Comparison of ENCODE assay signal across 22 cellular contexts in genomic region chr10:72639441-72639873, GRCh38. TPM values are rescaled to one million over a fixed set of nuclear protein-coding genes. Genes with fewer than 3 reads are reported as not detected.
A peak's percentile ranks its signal among the peaks of the same experiment; 100 is the strongest.
DNase-seq lines count a peak whose midpoint lies in the region; ATAC-seq and TF ChIP-seq lines count a peak whose summit lies in the region.
"Had no signal": no experiment of that assay in that cellular context is flagged by ENCODE, and none has a peak within 500 bp of the region (broad histone marks: within the 10 kb centered on the region; RNA-seq: fewer than 3 reads in every experiment).

No MANE protein-coding gene starts in this region.

- H3K4me1 Mint-ChIP-seq in dendritic cell treated with granulocyte-macrophage colony-stimulating factor and Interleukin-4, amounts not matched to agents 40 ng/mL and 50 ng/mL, for 4 days (ENCODE audit: low read depth), result peaks cover 22% of the 10 kb centered on the region
- H3K4me1 Mint-ChIP-seq in type B pancreatic cell (ENCODE audit: unreplicated experiment), result peaks cover 15% of the 10 kb centered on the region
- H3K4me1 Mint-ChIP-seq: naive B cell had no signal

- intact Hi-C loops in dendritic cell treated with granulocyte-macrophage colony-stimulating factor and Interleukin-4, amounts not matched to agents 40 ng/mL and 50 ng/mL, for 4 days (cut with micrococcal nuclease), result no loop called here

- CTCF ChIA-PET in GM10248 (lab: Yijun Ruan, JAX), result interaction anchor here (1.0 kb wide), 1 partner anchor 9 kb away, joined by 3 read pairs; no protein-coding TSS in a partner anchor

- TF ChIP-seq CTCF in GM10248 (IDR thresholded peaks at IDR 0.05; ENCODE audit: control extremely low read depth, extremely low read depth, low read depth, missing control alignments) (no peak), type B pancreatic cell (conservative IDR thresholded peaks at IDR 0.05) (no peak)

- H3K27ac Mint-ChIP-seq in dendritic cell treated with granulocyte-macrophage colony-stimulating factor and Interleukin-4, amounts not matched to agents 40 ng/mL and 50 ng/mL, for 4 days, result peak overlapping the region; percentile 47
- peak overlapping the region; percentile 23 for H3K27ac Mint-ChIP-seq in type B pancreatic cell
- H3K27ac Mint-ChIP-seq: activated CD4-positive, alpha-beta T cell treated with anti-CD3 and anti-CD28 coated beads for 36 hours; activated naive CD4-positive, alpha-beta T cell treated with anti-CD3 and anti-CD28 coated beads for 36 hours; activated T-cell treated with anti-CD3 and anti-CD28 coated beads, Interleukin-2, amount 50 U/mL, for 72 hours; CD8-positive, alpha-beta T cell; endodermal cell had no signal

- no peaks in the 10 kb centered on the region for H3K27me3 Mint-ChIP-seq in dendritic cell treated with granulocyte-macrophage colony-stimulating factor and Interleukin-4, amounts not matched to agents 40 ng/mL and 50 ng/mL, for 4 days
- H3K27me3 Mint-ChIP-seq in type B pancreatic cell, result no peaks in the 10 kb centered on the region
- H3K27me3 Mint-ChIP-seq: activated CD4-positive, alpha-beta T cell treated with anti-CD3 and anti-CD28 coated beads for 36 hours had no signal

- no peaks in the 10 kb centered on the region for H3K36me3 Mint-ChIP-seq in dendritic cell treated with granulocyte-macrophage colony-stimulating factor and Interleukin-4, amounts not matched to agents 40 ng/mL and 50 ng/mL, for 4 days (ENCODE audit: low read depth)
- H3K36me3 Mint-ChIP-seq in type B pancreatic cell, result no peaks in the 10 kb centered on the region
- H3K36me3 Mint-ChIP-seq: CD8-positive, alpha-beta T cell; naive B cell had no signal

- DNase-seq in GM10248 (ENCODE audit: extremely low spot score) (peak; percentile 18), NOMO-1 treated with DMSO at 0.1 percent for 48 hours (lab: John Stamatoyannopoulos, UW; ENCODE audit: unreplicated experiment) (peak; percentile 65), type B pancreatic cell (ENCODE audit: extremely low spot score, unreplicated experiment) (no peak), glomerular visceral epithelial cell (ENCODE audit: extremely low spot score) (no peak)
- DNase-seq in stimulated activated naive CD4-positive, alpha-beta T cell treated with Interleukin-2 at 50 U/mL for 16 hours (lab: John Stamatoyannopoulos, UW), result no peak
- DNase-seq: activated CD4-positive, alpha-beta T cell treated with anti-CD3 and anti-CD28 coated beads for 36 hours; activated naive CD4-positive, alpha-beta T cell treated with anti-CD3 and anti-CD28 coated beads for 36 hours; activated T-cell treated with anti-CD3 and anti-CD28 coated beads, Interleukin-2, amount 50 U/mL, for 72 hours; CD8-positive, alpha-beta T cell; cortex of kidney; endodermal cell; hypothalamus; left lung; naive B cell; nucleus accumbens; PC-9; SHP77; stimulated activated CD4-positive, alpha-beta T cell treated with anti-CD3 and anti-CD28 coated beads, Interleukin-2, amount 100 ng/mL, for 24 hours; uterus had no signal

- POLR2A ChIA-PET in GM10248 (lab: Yijun Ruan, JAX), result no interaction called here

- H3K4me3 Mint-ChIP-seq in dendritic cell treated with granulocyte-macrophage colony-stimulating factor and Interleukin-4, amounts not matched to agents 40 ng/mL and 50 ng/mL, for 4 days, result no peak overlapping the region
- no peak overlapping the region for H3K4me3 Mint-ChIP-seq in type B pancreatic cell
- H3K4me3 Mint-ChIP-seq: activated CD4-positive, alpha-beta T cell treated with anti-CD3 and anti-CD28 coated beads for 36 hours; activated naive CD4-positive, alpha-beta T cell treated with anti-CD3 and anti-CD28 coated beads for 36 hours; activated T-cell treated with anti-CD3 and anti-CD28 coated beads, Interleukin-2, amount 50 U/mL, for 72 hours; CD8-positive, alpha-beta T cell; endodermal cell; naive B cell had no signal

- ATAC-seq in GM18868 (IDR thresholded peaks at IDR 0.05; ENCODE audit: unreplicated experiment), result no peak
- ATAC-seq: activated CD4-positive, alpha-beta T cell treated with anti-CD3 and anti-CD28 coated beads for 36 hours; activated T-cell treated with anti-CD3 and anti-CD28 coated beads, Interleukin-2, amount 50 U/mL, for 72 hours; CD8-positive, alpha-beta T cell; K562 had no signal

- H3K9me3 Mint-ChIP-seq in dendritic cell treated with granulocyte-macrophage colony-stimulating factor and Interleukin-4, amounts not matched to agents 40 ng/mL and 50 ng/mL, for 4 days, result no peaks in the 10 kb centered on the region
- H3K9me3 Mint-ChIP-seq in type B pancreatic cell, result no peaks in the 10 kb centered on the region
- H3K9me3 Mint-ChIP-seq: activated naive CD4-positive, alpha-beta T cell treated with anti-CD3 and anti-CD28 coated beads for 36 hours; activated T-cell treated with anti-CD3 and anti-CD28 coated beads, Interleukin-2, amount 50 U/mL, for 72 hours; CD8-positive, alpha-beta T cell; naive B cell had no signal

RNA-seq across cellular contexts. Expression of gene MICU1, which starts 13.6 kb away (rescaled TPM):
- total RNA-seq in type B pancreatic cell (ENCODE audit: low replicate concordance), result 36.9 and 40.3 TPM in 2 replicates

RNA-seq across cellular contexts. Expression of gene MCU, which starts 52.5 kb away (rescaled TPM):
- total RNA-seq in type B pancreatic cell (ENCODE audit: low replicate concordance), result 26.0 and 27.0 TPM in 2 replicates

Comparison
In these comparisons a context has a peak if more than half of its experiments do, and no peak if none do; other contexts are left out.
1. DNase-seq: peak in GM10248 (single experiment) and NOMO-1 treated with DMSO at 0.1 percent for 48 hours (single experiment); none in type B pancreatic cell (single experiment), glomerular visceral epithelial cell (single experiment) and stimulated activated naive CD4-positive, alpha-beta T cell treated with Interleukin-2 at 50 U/mL for 16 hours (single experiment).